ENCODE assay signal across 8 cellular contexts in the genomic region with DNA sequence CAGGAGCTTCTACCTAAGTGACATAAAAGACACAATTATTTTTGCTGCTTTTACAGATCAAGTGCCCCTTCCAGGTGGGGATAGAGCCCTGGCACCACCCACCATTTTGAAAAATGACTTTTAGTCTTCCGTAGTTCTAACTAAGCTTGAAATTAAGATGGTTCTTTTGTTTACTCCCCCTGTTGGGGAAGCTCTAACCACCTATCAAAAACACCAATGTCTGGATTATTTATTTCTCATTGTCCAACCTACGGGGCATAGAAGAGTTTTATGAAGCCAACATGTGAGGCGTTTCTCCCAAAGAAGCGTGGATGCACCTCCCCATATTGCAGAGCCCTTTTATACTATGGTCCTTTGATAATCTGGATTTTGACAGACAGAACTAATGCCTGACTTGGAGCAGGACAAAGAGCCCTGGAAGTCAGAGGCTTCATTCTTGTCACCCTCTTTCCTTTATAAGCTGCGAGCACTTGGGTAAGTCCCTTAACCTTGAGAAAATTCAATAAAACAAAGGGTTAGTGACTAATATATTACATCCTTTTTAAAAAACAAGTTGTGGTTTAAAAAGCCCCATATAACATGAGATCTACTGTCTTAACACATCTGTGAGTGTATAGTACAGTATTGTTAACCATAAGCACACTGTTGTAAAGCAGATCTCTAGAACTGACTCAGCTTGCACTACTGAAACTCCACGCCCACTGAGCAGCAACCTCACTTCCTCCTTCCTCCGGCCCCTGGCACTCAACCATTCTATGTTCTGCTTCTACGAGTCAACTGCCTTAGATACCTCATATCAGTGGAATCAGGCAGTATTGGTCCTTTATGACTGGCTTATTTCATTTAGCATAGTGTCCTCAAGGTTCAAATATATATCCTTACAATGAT.
DNase-seq lines count a peak whose midpoint lies in the region; ATAC-seq and TF ChIP-seq lines count a peak whose summit lies in the region.

No MANE protein-coding gene starts in this region.

- no peaks in the 10 kb centered on the region for H3K27me3 Mint-ChIP-seq in activated T-cell treated with anti-CD3 and anti-CD28 coated beads, Interleukin-2, amount 50 U/mL, for 4 hours (ENCODE audit: low read depth)
- no peaks in the 10 kb centered on the region for H3K27me3 Mint-ChIP-seq in type B pancreatic cell

- H4K20me1 ChIP-seq in OCI-LY3 (ENCODE audit: insufficient read depth, low read length) = 0 out of 2 replicates have a peak, but pooled peaks cover 4% of the 10 kb centered on the region

- H3K27me3 ChIP-seq in OCI-LY3 (ENCODE audit: low read depth, low read length) = peaks cover 73% of the 10 kb centered on the region
- H3K27me3 ChIP-seq in lower lobe of right lung (ENCODE audit: low read depth) = no peaks in the 10 kb centered on the region

- intact Hi-C loops in lower lobe of right lung (cut with DNase I) = no loop called here

- peak overlapping the region; percentile 63 for H3K4me3 Mint-ChIP-seq in activated T-cell treated with anti-CD3 and anti-CD28 coated beads, Interleukin-2, amount 50 U/mL, for 4 hours
- no peak overlapping the region for H3K4me3 Mint-ChIP-seq in type B pancreatic cell

- H3K9ac ChIP-seq in OCI-LY3 (ENCODE audit: low read length) = no peak overlapping the region

- H3K36me3 ChIP-seq in OCI-LY3 (replicated peaks; ENCODE audit: low read depth, low read length) = no peaks in the 10 kb centered on the region
- no peaks in the 10 kb centered on the region for H3K36me3 ChIP-seq in lower lobe of right lung

- peak overlapping the region; percentile 37 for H3K27ac ChIP-seq in OCI-LY3 (ENCODE audit: low read length)
- H3K27ac ChIP-seq in lower lobe of right lung = no peak overlapping the region

- peaks cover 4% of the 10 kb centered on the region for H3K9me3 Mint-ChIP-seq in activated T-cell treated with anti-CD3 and anti-CD28 coated beads, Interleukin-2, amount 50 U/mL, for 4 hours
- H3K9me3 Mint-ChIP-seq in type B pancreatic cell = no peaks in the 10 kb centered on the region

- TF ChIP-seq CTCF in OCI-LY3 (IDR thresholded peaks at IDR 0.05; ENCODE audit: low read depth, low read length) = no peak
- no peak for TF ChIP-seq CTCF in lower lobe of right lung (IDR thresholded peaks at IDR 0.05)
- no peak for TF ChIP-seq CTCF in type B pancreatic cell (conservative IDR thresholded peaks at IDR 0.05)

- peaks cover 3% of the 10 kb centered on the region for H3K36me3 Mint-ChIP-seq in activated T-cell treated with anti-CD3 and anti-CD28 coated beads, Interleukin-2, amount 50 U/mL, for 4 hours (ENCODE audit: insufficient read depth)
- peaks cover 19% of the 10 kb centered on the region for H3K36me3 Mint-ChIP-seq in type B pancreatic cell

- H3K4me1 ChIP-seq in OCI-LY3 (ENCODE audit: low read length) (peaks cover 48% of the 10 kb centered on the region), lower lobe of right lung (peaks cover 6% of the 10 kb centered on the region)

- peak; percentile 68 for DNase-seq in activated T-cell treated with anti-CD3 and anti-CD28 coated beads, Interleukin-2, amount 50 U/mL, for 4 hours
- peak; percentile 63 for DNase-seq in lower lobe of right lung
- DNase-seq in type B pancreatic cell (ENCODE audit: extremely low spot score, unreplicated experiment) = no peak
- DNase-seq in COR-L47 (lab: John Stamatoyannopoulos, UW) = no peak
- no peak for DNase-seq in DMS 273 treated with DMSO at 0.1 percent for 48 hours (lab: John Stamatoyannopoulos, UW)

- ATAC-seq in GM18511 (IDR thresholded peaks at IDR 0.05; ENCODE audit: unreplicated experiment) (peak; percentile 95), HG02763 (IDR thresholded peaks at IDR 0.05; ENCODE audit: unreplicated experiment) (peak; percentile 98), lower lobe of right lung (peak; percentile 70 to 82)
- ATAC-seq in activated T-cell treated with anti-CD3 and anti-CD28 coated beads, Interleukin-2, amount 50 U/mL, for 4 hours = peak; percentile 84 to 87

- H3K27ac Mint-ChIP-seq in type B pancreatic cell = peak overlapping the region; percentile 14

- H3K4me2 ChIP-seq in OCI-LY3 (ENCODE audit: low read length) = peak overlapping the region; percentile 90

- H3K9me3 ChIP-seq in OCI-LY3 (ENCODE audit: insufficient read depth, low read length) = no peaks in the 10 kb centered on the region
- no peaks in the 10 kb centered on the region for H3K9me3 ChIP-seq in lower lobe of right lung

- H3K4me1 Mint-ChIP-seq in activated T-cell treated with anti-CD3 and anti-CD28 coated beads, Interleukin-2, amount 50 U/mL, for 4 hours (ENCODE audit: low read depth) = peaks cover 66% of the 10 kb centered on the region
- peaks cover 23% of the 10 kb centered on the region for H3K4me1 Mint-ChIP-seq in type B pancreatic cell (ENCODE audit: unreplicated experiment)

- H3K4me3 ChIP-seq in OCI-LY3 (ENCODE audit: low read length) = peak overlapping the region; percentile 61
- H3K4me3 ChIP-seq in lower lobe of right lung = no peak overlapping the region

- no peaks in the 10 kb centered on the region for H3K79me2 ChIP-seq in OCI-LY3 (ENCODE audit: low read length)

- H2AFZ ChIP-seq in OCI-LY3 (ENCODE audit: low read depth, low read length) = no peak overlapping the region

Comparison
In these comparisons a context has a peak if more than half of its experiments do, and no peak if none do; other contexts are left out.
1. DNase-seq: peak in activated T-cell treated with anti-CD3 and anti-CD28 coated beads, Interleukin-2, amount 50 U/mL, for 4 hours (single experiment) and lower lobe of right lung (single experiment); none in type B pancreatic cell (single experiment), COR-L47 (single experiment) and DMS 273 treated with DMSO at 0.1 percent for 48 hours (single experiment).
2. Peak in every context shown above with its lines, with median percentiles within 50 percentile points of each other: ATAC-seq.